In the genomic region with DNA sequence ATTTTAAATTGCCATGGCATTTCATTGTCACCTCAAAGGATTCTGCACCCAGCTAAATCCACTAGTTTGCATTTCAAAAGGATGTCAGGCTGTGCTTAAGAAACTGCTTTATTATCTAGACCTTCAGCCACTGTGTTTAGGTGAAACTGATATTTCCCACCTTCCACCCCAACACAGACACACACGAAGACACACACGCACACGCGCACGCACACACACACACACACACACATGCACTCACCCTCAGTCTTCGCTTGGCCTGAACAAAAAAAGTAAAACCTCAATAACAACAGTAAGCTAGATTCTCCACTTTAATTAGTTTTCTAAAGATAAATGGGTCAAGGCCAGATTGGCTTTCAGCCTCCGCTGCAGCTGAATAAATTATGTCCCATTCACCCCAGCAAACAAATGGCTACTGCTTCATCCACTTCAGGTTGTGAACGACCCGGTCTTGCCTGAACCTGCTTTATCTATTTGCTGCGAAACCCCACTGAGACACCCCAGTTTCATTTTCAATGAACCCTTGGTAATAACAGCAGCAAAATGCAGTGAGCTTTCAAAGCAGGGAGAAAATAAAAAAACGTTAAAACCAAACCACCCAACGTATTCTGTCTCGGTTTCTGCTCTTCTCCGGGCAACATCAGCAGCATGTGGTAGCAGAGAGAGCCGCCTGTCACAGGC, we compare ENCODE assay signal across 1 cellular context.
TF ChIP-seq lines count a peak whose summit lies in the region.

No MANE protein-coding gene starts in this region.

TF ChIP-seq in GM12878, 131 proteins besides CTCF, POLR2A, EP300 and RAD21 (continued from another document):
- TF ChIP-seq, protein P1, sequence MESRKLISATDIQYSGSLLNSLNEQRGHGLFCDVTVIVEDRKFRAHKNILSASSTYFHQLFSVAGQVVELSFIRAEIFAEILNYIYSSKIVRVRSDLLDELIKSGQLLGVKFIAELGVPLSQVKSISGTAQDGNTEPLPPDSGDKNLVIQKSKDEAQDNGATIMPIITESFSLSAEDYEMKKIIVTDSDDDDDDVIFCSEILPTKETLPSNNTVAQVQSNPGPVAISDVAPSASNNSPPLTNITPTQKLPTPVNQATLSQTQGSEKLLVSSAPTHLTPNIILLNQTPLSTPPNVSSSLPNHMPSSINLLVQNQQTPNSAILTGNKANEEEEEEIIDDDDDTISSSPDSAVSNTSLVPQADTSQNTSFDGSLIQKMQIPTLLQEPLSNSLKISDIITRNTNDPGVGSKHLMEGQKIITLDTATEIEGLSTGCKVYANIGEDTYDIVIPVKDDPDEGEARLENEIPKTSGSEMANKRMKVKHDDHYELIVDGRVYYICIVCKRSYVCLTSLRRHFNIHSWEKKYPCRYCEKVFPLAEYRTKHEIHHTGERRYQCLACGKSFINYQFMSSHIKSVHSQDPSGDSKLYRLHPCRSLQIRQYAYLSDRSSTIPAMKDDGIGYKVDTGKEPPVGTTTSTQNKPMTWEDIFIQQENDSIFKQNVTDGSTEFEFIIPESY (IDR thresholded peaks at IDR 0.05): peak; percentile 94
- TF ChIP-seq NR2C1 (IDR thresholded peaks at IDR 0.05) (no peak), FOXM1 (IDR thresholded peaks at IDR 0.05; ENCODE audit: low read depth, low read length) (peak; percentile 50; the same call in 1 of the 2 replicates)
